34 cellular contexts compared by ENCODE assay signal in genomic region chr3:3699407-3699806, GRCh38.
"Had no signal": no experiment of that assay in that cellular context is flagged by ENCODE, and none has a peak within 500 bp of the region (broad histone marks: within the 10 kb centered on the region; RNA-seq: fewer than 3 reads in every experiment).

No MANE protein-coding gene starts in this region.

- H3K4me3 ChIP-seq: adrenal gland, esophagus muscularis mucosa, gastrocnemius medialis, heart right ventricle had no signal

- H3K27ac Mint-ChIP-seq: activated CD4-positive, alpha-beta T cell treated with anti-CD3 and anti-CD28 coated beads for 36 hours; activated CD8-positive, alpha-beta T cell treated with anti-CD3 and anti-CD28 coated beads for 36 hours; activated naive CD4-positive, alpha-beta T cell treated with anti-CD3 and anti-CD28 coated beads, Interleukin-2, amount 50 U/mL, for 24 hours; activated naive CD8-positive, alpha-beta T cell treated with anti-CD3 and anti-CD28 coated beads for 36 hours; activated naive CD8-positive, alpha-beta T cell treated with anti-CD3 and anti-CD28 coated beads, Interleukin-2, amount 50 U/mL, for 24 hours; activated T-helper 17 cell treated with anti-CD3 and anti-CD28 coated beads, Interleukin-2, amount 50 U/mL, for 72 hours; effector memory CD8-positive, alpha-beta T cell; T-helper 17 cell; T-helper 2 cell treated with Interferon-gamma antibody and Interleukin-4, amounts not matched to agents 5 μg/mL and 100 μg/mL, for 36 hours had no signal

- H3K4me1 ChIP-seq: adrenal gland, esophagus muscularis mucosa, foreskin keratinocyte, gastrocnemius medialis, heart right ventricle had no signal

- ATAC-seq: activated CD4-positive, alpha-beta T cell treated with anti-CD3 and anti-CD28 coated beads for 36 hours; activated CD8-positive, alpha-beta T cell treated with anti-CD3 and anti-CD28 coated beads for 36 hours; activated naive CD8-positive, alpha-beta T cell treated with anti-CD3 and anti-CD28 coated beads, Interleukin-2, amount 50 U/mL, for 24 hours; activated T-cell treated with anti-CD3 and anti-CD28 coated beads, Interleukin-2, amount 50 U/mL, for 4 hours; activated T-helper 17 cell treated with anti-CD3 and anti-CD28 coated beads, Interleukin-2, amount 50 U/mL, for 72 hours; effector memory CD8-positive, alpha-beta T cell; foreskin keratinocyte; gastrocnemius medialis; heart right ventricle; T-helper 17 cell had no signal

- H3K36me3 ChIP-seq: adrenal gland, brain microvascular endothelial cell, esophagus muscularis mucosa, gastrocnemius medialis, heart right ventricle had no signal

- H3K27ac ChIP-seq: adrenal gland, brain microvascular endothelial cell, esophagus muscularis mucosa, foreskin keratinocyte, gastrocnemius medialis, heart right ventricle had no signal

- H3K9me3 ChIP-seq: adrenal gland, esophagus muscularis mucosa, gastrocnemius medialis, heart right ventricle had no signal

- H3K27me3 ChIP-seq: adrenal gland, brain microvascular endothelial cell, esophagus muscularis mucosa, foreskin keratinocyte, gastrocnemius medialis, heart right ventricle had no signal

- H3K4me1 Mint-ChIP-seq: activated CD4-positive, alpha-beta T cell treated with anti-CD3 and anti-CD28 coated beads for 36 hours; activated naive CD4-positive, alpha-beta T cell treated with anti-CD3 and anti-CD28 coated beads, Interleukin-2, amount 50 U/mL, for 24 hours; activated naive CD8-positive, alpha-beta T cell treated with anti-CD3 and anti-CD28 coated beads for 36 hours; activated naive CD8-positive, alpha-beta T cell treated with anti-CD3 and anti-CD28 coated beads, Interleukin-2, amount 50 U/mL, for 24 hours; activated T-helper 17 cell treated with anti-CD3 and anti-CD28 coated beads, Interleukin-2, amount 50 U/mL, for 72 hours; T-helper 17 cell had no signal

- FAIRE-seq: colon had no signal

- H3K9me3 Mint-ChIP-seq: activated CD8-positive, alpha-beta T cell treated with anti-CD3 and anti-CD28 coated beads for 36 hours; activated naive CD4-positive, alpha-beta T cell treated with anti-CD3 and anti-CD28 coated beads, Interleukin-2, amount 50 U/mL, for 24 hours; activated naive CD8-positive, alpha-beta T cell treated with anti-CD3 and anti-CD28 coated beads for 36 hours; activated naive CD8-positive, alpha-beta T cell treated with anti-CD3 and anti-CD28 coated beads, Interleukin-2, amount 50 U/mL, for 24 hours; activated T-cell treated with anti-CD3 and anti-CD28 coated beads, Interleukin-2, amount 50 U/mL, for 4 hours; T-helper 2 cell treated with Interferon-gamma antibody and Interleukin-4, amounts not matched to agents 5 μg/mL and 100 μg/mL, for 36 hours had no signal

- H3K4me3 Mint-ChIP-seq: activated CD4-positive, alpha-beta T cell treated with anti-CD3 and anti-CD28 coated beads for 36 hours; activated CD8-positive, alpha-beta T cell treated with anti-CD3 and anti-CD28 coated beads for 36 hours; activated naive CD4-positive, alpha-beta T cell treated with anti-CD3 and anti-CD28 coated beads, Interleukin-2, amount 50 U/mL, for 24 hours; activated naive CD8-positive, alpha-beta T cell treated with anti-CD3 and anti-CD28 coated beads for 36 hours; activated naive CD8-positive, alpha-beta T cell treated with anti-CD3 and anti-CD28 coated beads, Interleukin-2, amount 50 U/mL, for 24 hours; activated T-cell treated with anti-CD3 and anti-CD28 coated beads, Interleukin-2, amount 50 U/mL, for 4 hours; activated T-helper 17 cell treated with anti-CD3 and anti-CD28 coated beads, Interleukin-2, amount 50 U/mL, for 72 hours; effector memory CD8-positive, alpha-beta T cell; T-helper 17 cell; T-helper 2 cell treated with Interferon-gamma antibody and Interleukin-4, amounts not matched to agents 5 μg/mL and 100 μg/mL, for 36 hours had no signal

- DNase-seq: activated CD4-positive, alpha-beta T cell treated with anti-CD3 and anti-CD28 coated beads for 36 hours; activated CD4-positive, alpha-beta T cell treated with anti-CD3 and anti-CD28 coated beads, Interleukin-2, amount 50 U/mL, for 1 hour; activated CD4-positive, alpha-beta T cell treated with anti-CD3 and anti-CD28 coated beads, Interleukin-2, amount 50 U/mL, for 48 hours; activated CD4-positive, CD25-positive, alpha-beta regulatory T cell; activated CD4-positive, CD25-positive, alpha-beta regulatory T cell treated with anti-CD3 and anti-CD28 coated beads, Interleukin-2, amount 50 U/mL, for 72 hours; activated CD8-positive, alpha-beta memory T cell treated with anti-CD3 and anti-CD28 coated beads for 24 hours; activated CD8-positive, alpha-beta T cell treated with anti-CD3 and anti-CD28 coated beads for 36 hours; activated effector memory CD4-positive, alpha-beta T cell treated with Interleukin-2 at 50 U/mL for 16 hours; activated gamma-delta T cell treated with Interleukin-2 at 50 U/mL for 16 hours; activated naive CD4-positive, alpha-beta T cell treated with Interleukin-2 at 50 U/mL for 16 hours; activated naive CD8-positive, alpha-beta T cell treated with anti-CD3 and anti-CD28 coated beads for 36 hours; activated naive CD8-positive, alpha-beta T cell treated with anti-CD3 and anti-CD28 coated beads, Interleukin-2, amount 50 U/mL, for 24 hours; activated T-cell treated with anti-CD3 and anti-CD28 coated beads, Interleukin-2, amount 50 U/mL, for 4 hours; adrenal gland; amygdala; aorta; brain microvascular endothelial cell; caudate nucleus; cortex of kidney; dermis blood vessel endothelial cell; effector CD4-positive, alpha-beta T cell; effector memory CD8-positive, alpha-beta T cell; erythroblast; gastrocnemius medialis; heart right ventricle; T-helper 1 cell; T-helper 17 cell; T1000 had no signal

- H3K36me3 Mint-ChIP-seq: activated naive CD8-positive, alpha-beta T cell treated with anti-CD3 and anti-CD28 coated beads for 36 hours had no signal

- H3K27me3 Mint-ChIP-seq: activated CD4-positive, alpha-beta T cell treated with anti-CD3 and anti-CD28 coated beads for 36 hours; activated CD8-positive, alpha-beta T cell treated with anti-CD3 and anti-CD28 coated beads for 36 hours; activated naive CD4-positive, alpha-beta T cell treated with anti-CD3 and anti-CD28 coated beads, Interleukin-2, amount 50 U/mL, for 24 hours; activated naive CD8-positive, alpha-beta T cell treated with anti-CD3 and anti-CD28 coated beads for 36 hours; activated naive CD8-positive, alpha-beta T cell treated with anti-CD3 and anti-CD28 coated beads, Interleukin-2, amount 50 U/mL, for 24 hours; effector memory CD8-positive, alpha-beta T cell; T-helper 17 cell had no signal
